In genomic region chr5:141716468-141716867, GRCh38 we compare ENCODE assay signal across 18 cellular contexts.
"Had no signal": no experiment of that assay in that cellular context is flagged by ENCODE, and none has a peak within 500 bp of the region (broad histone marks: within the 10 kb centered on the region; RNA-seq: fewer than 3 reads in every experiment).

No MANE protein-coding gene starts in this region.

- H3K4me3 ChIP-seq: adrenal gland, SJSA1 had no signal

- H3K4me1 ChIP-seq: adrenal gland, SJSA1 had no signal

- ATAC-seq: activated CD8-positive, alpha-beta T cell treated with anti-CD3 and anti-CD28 coated beads, Interleukin-2, amount 10 ng/mL, durations not matched to agents 7 days and 5 days; PC-3; SK-N-SH treated with all-trans-retinoic acid at 6 μM for 48 hours had no signal

- DNase-seq: activated CD4-positive, alpha-beta T cell treated with anti-CD3 and anti-CD28 coated beads for 48 hours; activated CD4-positive, alpha-beta T cell treated with anti-CD3 and anti-CD28 coated beads, Interleukin-2, amount 50 U/mL, for 4 hours; activated CD4-positive, CD25-positive, alpha-beta regulatory T cell treated with anti-CD3 and anti-CD28 coated beads, Interleukin-2, amount 50 U/mL, for 72 hours; activated CD8-positive, alpha-beta memory T cell treated with anti-CD3 and anti-CD28 coated beads, Interleukin-2, amount 50 U/mL, for 48 hours; activated CD8-positive, alpha-beta T cell treated with anti-CD3 and anti-CD28 coated beads, Interleukin-2, amount 10 ng/mL, durations not matched to agents 7 days and 5 days; activated naive CD4-positive, alpha-beta T cell treated with anti-CD3 and anti-CD28 coated beads, Interleukin-2, amount 50 U/mL, for 16 hours; activated naive CD8-positive, alpha-beta T cell treated with anti-CD3 and anti-CD28 coated beads, Interleukin-2, amount 10 ng/mL, durations not matched to agents 7 days and 5 days; activated T-cell treated with anti-CD3 and anti-CD28 coated beads, Interleukin-2, amount 50 U/mL, for 1 hour; adrenal gland; MM.1S; NCI-H1105; NCI-H187; NCI-H2081; SHP77; SW 1271 had no signal

- H3K36me3 ChIP-seq: adrenal gland, SJSA1 had no signal

- H3K27ac ChIP-seq: adrenal gland, SJSA1 had no signal

- H3K27me3 ChIP-seq: adrenal gland had no signal

- H3K9me3 ChIP-seq: adrenal gland, SJSA1 had no signal
